14 cellular contexts compared by ENCODE assay signal in genomic region chr18:9595197-9595596, GRCh38. TPM values are rescaled to one million over a fixed set of nuclear protein-coding genes. Genes with fewer than 3 reads are reported as not detected.
DNase-seq lines count a peak whose midpoint lies in the region; ATAC-seq and TF ChIP-seq lines count a peak whose summit lies in the region.
"Had no signal": no experiment of that assay in that cellular context is flagged by ENCODE, and none has a peak within 500 bp of the region (broad histone marks: within the 10 kb centered on the region; RNA-seq: fewer than 3 reads in every experiment).

No MANE protein-coding gene starts in this region.

- H3K4me2 ChIP-seq in PC-9, result no peak overlapping the region

- H3K9me2 ChIP-seq in PC-9 (ENCODE audit: insufficient read depth), result no peaks in the 10 kb centered on the region

- peak; percentile 16 for ATAC-seq in GM21737 (IDR thresholded peaks at IDR 0.05; ENCODE audit: unreplicated experiment)
- ATAC-seq: Right ventricle myocardium inferior had no signal

- H3K9me3 Mint-ChIP-seq in CD14-positive monocyte, result peaks cover 3 to 5% (median 4%) of the 10 kb centered on the region in 7 donors
- H3K9me3 Mint-ChIP-seq in nephron progenitor cell, result peaks cover 32% of the 10 kb centered on the region
- H3K9me3 Mint-ChIP-seq in activated CD4-positive, alpha-beta T cell treated with anti-CD3 and anti-CD28 coated beads, Interleukin-2, amount 10 ng/mL, durations not matched to agents 24 days and 14 days, result peaks cover 14% of the 10 kb centered on the region

- H4K20me1 ChIP-seq in PC-9 (ENCODE audit: insufficient read depth), result peaks cover 36% of the 10 kb centered on the region

- no peaks in the 10 kb centered on the region for H3K27me3 ChIP-seq in PC-9 (ENCODE audit: insufficient read depth, low read depth)

- peaks cover 90% of the 10 kb centered on the region for H3K79me2 ChIP-seq in PC-9 (ENCODE audit: low read depth)

- no peak for DNase-seq in CD14-positive monocyte (ENCODE audit: low spot score)
- DNase-seq in PC-9, result no peak
- peak; percentile 53 for DNase-seq in iris pigment epithelial cell (ENCODE audit: low read depth)
- no peak for DNase-seq in activated gamma-delta T cell treated with Interleukin-2 at 50 U/mL for 16 hours
- no peak for DNase-seq in nephron progenitor cell
- DNase-seq in activated CD4-positive, alpha-beta T cell treated with anti-CD3 and anti-CD28 coated beads, Interleukin-2, amount 10 ng/mL, durations not matched to agents 24 days and 14 days, result no peak
- no peak for DNase-seq in HK-2 (ENCODE audit: unreplicated experiment)
- DNase-seq: activated CD4-positive, alpha-beta T cell treated with anti-CD3 and anti-CD28 coated beads, Interleukin-2, amount 50 U/mL, for 4 hours; aorta; H7; stimulated activated naive CD8-positive, alpha-beta T cell treated with anti-CD3 and anti-CD28 coated beads, Interleukin-15, amount 100 ng/mL, for 72 hours had no signal

- H2AFZ ChIP-seq in PC-9, result no peak overlapping the region

- TF ChIP-seq CTCF in CD14-positive monocyte (IDR thresholded peaks at IDR 0.05), result no peak
- TF ChIP-seq CTCF in PC-9 (conservative IDR thresholded peaks at IDR 0.05), result no peak
- TF ChIP-seq CTCF in nephron progenitor cell (IDR thresholded peaks at IDR 0.05), result no peak

- H3K27ac Mint-ChIP-seq in CD14-positive monocyte (peak overlapping the region in 5 of 7 donors; percentile 6 to 87 (median 70)), nephron progenitor cell (no peak overlapping the region)
- no peak overlapping the region for H3K27ac Mint-ChIP-seq in activated CD4-positive, alpha-beta T cell treated with anti-CD3 and anti-CD28 coated beads, Interleukin-2, amount 10 ng/mL, durations not matched to agents 24 days and 14 days

- POLR2A ChIA-PET in PC-9 (lab: Charles Lee; ENCODE audit: unreplicated experiment), result no interaction called here

- CTCF ChIA-PET in PC-9 (lab: Charles Lee), result interaction anchor here (0.6 to 1.6 kb wide), 3 partner anchors 13 to 135 kb away, joined by 3 to 12 read pairs (median 5); no protein-coding TSS in a partner anchor

- H3K4me1 Mint-ChIP-seq in CD14-positive monocyte (peaks cover 17% of the 10 kb centered on the region), nephron progenitor cell (peaks cover 4% of the 10 kb centered on the region)
- H3K4me1 Mint-ChIP-seq in activated CD4-positive, alpha-beta T cell treated with anti-CD3 and anti-CD28 coated beads, Interleukin-2, amount 10 ng/mL, durations not matched to agents 24 days and 14 days, result peaks cover 14% of the 10 kb centered on the region

- H3K27ac ChIP-seq in PC-9, result peak overlapping the region; percentile 31; the same call in 1 of the 2 replicates

- H3K27me3 Mint-ChIP-seq in CD14-positive monocyte (ENCODE audit: low read depth in 3 of 3) (no peaks in the 10 kb centered on the region), nephron progenitor cell (ENCODE audit: low read depth, poor library complexity) (peaks cover 3% of the 10 kb centered on the region)
- no peaks in the 10 kb centered on the region for H3K27me3 Mint-ChIP-seq in activated CD4-positive, alpha-beta T cell treated with anti-CD3 and anti-CD28 coated beads, Interleukin-2, amount 10 ng/mL, durations not matched to agents 24 days and 14 days
- H3K27me3 Mint-ChIP-seq: stimulated activated naive CD8-positive, alpha-beta T cell treated with anti-CD3 and anti-CD28 coated beads, Interleukin-15, amount 100 ng/mL, for 72 hours had no signal

- intact Hi-C loops in CD14-positive monocyte (cut with micrococcal nuclease) (no loop called here), PC-9 (cut with micrococcal nuclease; ENCODE audit: unreplicated experiment) (no loop called here)
- intact Hi-C loops in activated CD4-positive, alpha-beta T cell treated with anti-CD3 and anti-CD28 coated beads, Interleukin-2, amount 10 ng/mL, durations not matched to agents 24 days and 14 days (cut with micrococcal nuclease), result no loop called here

- peaks cover 34 to 40% of the 10 kb centered on the region in 2 donors for H3K36me3 Mint-ChIP-seq in CD14-positive monocyte
- H3K36me3 Mint-ChIP-seq in nephron progenitor cell (ENCODE audit: low read depth), result peaks cover 80% of the 10 kb centered on the region
- H3K36me3 Mint-ChIP-seq in activated CD4-positive, alpha-beta T cell treated with anti-CD3 and anti-CD28 coated beads, Interleukin-2, amount 10 ng/mL, durations not matched to agents 24 days and 14 days (ENCODE audit: low read depth), result peaks cover 50% of the 10 kb centered on the region

- peaks cover 50% of the 10 kb centered on the region for H3F3A ChIP-seq in PC-9 (ENCODE audit: insufficient read depth, low read depth)

- BruUV-seq in PC-9 (replicated peaks; lab: Mats Ljungman, UMichigan), result no TSS peak

- H3K9me3 ChIP-seq in PC-9 (ENCODE audit: insufficient read depth, low read depth), result no peaks in the 10 kb centered on the region; the same call in 1 of the 2 replicates

- H3K4me3 Mint-ChIP-seq in CD14-positive monocyte (no peak overlapping the region), nephron progenitor cell (no peak overlapping the region)
- no peak overlapping the region for H3K4me3 Mint-ChIP-seq in activated CD4-positive, alpha-beta T cell treated with anti-CD3 and anti-CD28 coated beads, Interleukin-2, amount 10 ng/mL, durations not matched to agents 24 days and 14 days

- H3K4me1 ChIP-seq in PC-9 (replicated peaks; ENCODE audit: insufficient read depth), result no peaks in the 10 kb centered on the region

- H3K4me3 ChIP-seq in PC-9, result no peak overlapping the region
- H3K4me3 ChIP-seq: lung had no signal

- peaks cover 51% of the 10 kb centered on the region for H3K36me3 ChIP-seq in PC-9 (ENCODE audit: low read depth)

RNA-seq across cellular contexts. Expression of gene PPP4R1, which starts 19.2 kb away (rescaled TPM):
- polyA plus RNA-seq in CD14-positive monocyte, result 10 to 100 TPM; 22.0 to 24.6 TPM
- 157 and 167 TPM in 2 replicates for total RNA-seq in PC-9 (2021)
- total RNA-seq in activated CD4-positive, alpha-beta T cell treated with anti-CD3 and anti-CD28 coated beads, Interleukin-2, amount 10 ng/mL, durations not matched to agents 24 days and 14 days, result 52.8 and 56.0 TPM in 2 replicates

Comparison
In these comparisons a context has a peak if more than half of its experiments do, and no peak if none do; other contexts are left out.
1. H3K27ac Mint-ChIP-seq: peak in CD14-positive monocyte (5 of 7); none in nephron progenitor cell (single experiment) and activated CD4-positive, alpha-beta T cell treated with anti-CD3 and anti-CD28 coated beads, Interleukin-2, amount 10 ng/mL, durations not matched to agents 24 days and 14 days (single experiment).